ENCODE assay signal across 1 cellular context in the genomic region with DNA sequence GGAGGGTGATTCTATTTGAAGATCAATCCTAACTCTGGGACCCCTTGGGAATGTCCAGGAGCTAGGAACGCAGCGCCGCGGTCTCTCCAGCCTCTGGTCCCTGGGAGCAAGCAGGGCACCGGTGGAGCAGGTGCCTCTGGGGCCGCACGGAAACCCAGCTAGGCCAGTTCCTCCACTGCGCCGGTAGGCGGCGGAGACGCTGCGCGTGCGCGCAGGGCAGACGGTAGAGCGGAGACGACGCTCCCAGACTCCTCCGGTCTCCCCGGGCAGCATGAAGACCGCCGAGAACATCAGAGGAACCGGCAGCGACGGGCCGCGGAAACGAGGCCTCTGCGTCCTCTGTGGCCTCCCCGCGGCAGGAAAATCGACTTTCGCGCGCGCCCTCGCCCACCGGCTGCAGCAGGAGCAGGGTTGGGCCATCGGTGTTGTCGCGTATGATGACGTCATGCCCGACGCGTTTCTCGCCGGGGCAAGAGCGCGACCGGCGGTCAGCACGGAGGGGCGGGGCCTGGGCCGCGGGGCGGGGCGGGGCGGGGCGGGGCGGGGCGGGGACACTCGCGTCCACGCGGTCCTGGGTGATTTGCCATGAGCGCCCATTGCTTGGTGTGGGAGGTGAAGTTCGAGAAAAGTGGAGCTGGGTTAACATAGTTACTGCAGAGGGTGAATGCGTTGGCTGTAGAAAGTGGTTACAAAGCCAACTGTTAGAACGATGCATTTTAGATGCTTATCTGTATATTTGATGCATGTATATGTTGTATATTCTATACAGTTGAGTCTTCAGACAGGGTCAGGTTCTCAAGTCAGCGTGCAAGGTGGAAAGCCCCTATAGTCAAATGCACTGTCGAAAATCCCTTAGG.
TF ChIP-seq lines count a peak whose summit lies in the region.

TSS of gene PSTK (plus strand) at position 193 of the 857 bp plus-strand sequence. CDS start at position 272, 79 bp downstream.

TF ChIP-seq in WTC11, 78 proteins besides CTCF, POLR2A, EP300 and RAD21 (continued from another document and continues in another):
- TF ChIP-seq ATF2 (CRISPR knock-in tag; IDR thresholded peaks at IDR 0.05; ENCODE audit: borderline replicate concordance, low read depth) = peak; percentile 63; the same call in 1 of the 2 replicates
- TF ChIP-seq, protein P1, sequence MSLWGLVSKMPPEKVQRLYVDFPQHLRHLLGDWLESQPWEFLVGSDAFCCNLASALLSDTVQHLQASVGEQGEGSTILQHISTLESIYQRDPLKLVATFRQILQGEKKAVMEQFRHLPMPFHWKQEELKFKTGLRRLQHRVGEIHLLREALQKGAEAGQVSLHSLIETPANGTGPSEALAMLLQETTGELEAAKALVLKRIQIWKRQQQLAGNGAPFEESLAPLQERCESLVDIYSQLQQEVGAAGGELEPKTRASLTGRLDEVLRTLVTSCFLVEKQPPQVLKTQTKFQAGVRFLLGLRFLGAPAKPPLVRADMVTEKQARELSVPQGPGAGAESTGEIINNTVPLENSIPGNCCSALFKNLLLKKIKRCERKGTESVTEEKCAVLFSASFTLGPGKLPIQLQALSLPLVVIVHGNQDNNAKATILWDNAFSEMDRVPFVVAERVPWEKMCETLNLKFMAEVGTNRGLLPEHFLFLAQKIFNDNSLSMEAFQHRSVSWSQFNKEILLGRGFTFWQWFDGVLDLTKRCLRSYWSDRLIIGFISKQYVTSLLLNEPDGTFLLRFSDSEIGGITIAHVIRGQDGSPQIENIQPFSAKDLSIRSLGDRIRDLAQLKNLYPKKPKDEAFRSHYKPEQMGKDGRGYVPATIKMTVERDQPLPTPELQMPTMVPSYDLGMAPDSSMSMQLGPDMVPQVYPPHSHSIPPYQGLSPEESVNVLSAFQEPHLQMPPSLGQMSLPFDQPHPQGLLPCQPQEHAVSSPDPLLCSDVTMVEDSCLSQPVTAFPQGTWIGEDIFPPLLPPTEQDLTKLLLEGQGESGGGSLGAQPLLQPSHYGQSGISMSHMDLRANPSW (CRISPR knock-in tag; conservative IDR thresholded peaks at IDR 0.05; ENCODE audit: low read depth) = no peak
- peak; percentile 97 for TF ChIP-seq CREM (CRISPR knock-in tag; IDR thresholded peaks at IDR 0.05)
- TF ChIP-seq ESRRA (CRISPR knock-in tag; IDR thresholded peaks at IDR 0.05; ENCODE audit: borderline replicate concordance) = no peak
- TF ChIP-seq IRF1 (CRISPR knock-in tag; IDR thresholded peaks at IDR 0.05) = peak; percentile 56; the same call in 1 of the 2 replicates
- TF ChIP-seq ZNF263 (CRISPR knock-in tag; IDR thresholded peaks at IDR 0.05; ENCODE audit: low read depth) = no peak
- no peak for TF ChIP-seq GTF2I (CRISPR knock-in tag; conservative IDR thresholded peaks at IDR 0.05)
- no peak for TF ChIP-seq ZBTB21 (CRISPR knock-in tag; IDR thresholded peaks at IDR 0.05; ENCODE audit: borderline replicate concordance)
- TF ChIP-seq ATF3 (CRISPR knock-in tag; conservative IDR thresholded peaks at IDR 0.05) = no peak; the same call in 1 of the 2 replicates
- TF ChIP-seq RELA (CRISPR knock-in tag; IDR thresholded peaks at IDR 0.05; ENCODE audit: borderline replicate concordance) = peak; percentile 77; the same call in 1 of the 2 replicates
- TF ChIP-seq SMAD4 (CRISPR knock-in tag; IDR thresholded peaks at IDR 0.05) = no peak
- no peak for TF ChIP-seq ZNF423 (CRISPR knock-in tag; IDR thresholded peaks at IDR 0.05)
- peak; percentile 90 for TF ChIP-seq SP1 (CRISPR knock-in tag; conservative IDR thresholded peaks at IDR 0.05)
- peak; percentile 80; the same call in 1 of the 2 replicates for TF ChIP-seq ARID4B (CRISPR knock-in tag; IDR thresholded peaks at IDR 0.05; ENCODE audit: borderline replicate concordance)
- TF ChIP-seq ZNF317 (CRISPR knock-in tag; IDR thresholded peaks at IDR 0.05; ENCODE audit: borderline replicate concordance, low read depth) = no peak
- no peak for TF ChIP-seq RORB (CRISPR knock-in tag; IDR thresholded peaks at IDR 0.05)
- peak; percentile 59; the same call in 1 of the 2 replicates for TF ChIP-seq GABPB1 (CRISPR knock-in tag; IDR thresholded peaks at IDR 0.05)
- TF ChIP-seq TEAD4 (CRISPR knock-in tag; IDR thresholded peaks at IDR 0.05) = no peak
- TF ChIP-seq, protein P2, sequence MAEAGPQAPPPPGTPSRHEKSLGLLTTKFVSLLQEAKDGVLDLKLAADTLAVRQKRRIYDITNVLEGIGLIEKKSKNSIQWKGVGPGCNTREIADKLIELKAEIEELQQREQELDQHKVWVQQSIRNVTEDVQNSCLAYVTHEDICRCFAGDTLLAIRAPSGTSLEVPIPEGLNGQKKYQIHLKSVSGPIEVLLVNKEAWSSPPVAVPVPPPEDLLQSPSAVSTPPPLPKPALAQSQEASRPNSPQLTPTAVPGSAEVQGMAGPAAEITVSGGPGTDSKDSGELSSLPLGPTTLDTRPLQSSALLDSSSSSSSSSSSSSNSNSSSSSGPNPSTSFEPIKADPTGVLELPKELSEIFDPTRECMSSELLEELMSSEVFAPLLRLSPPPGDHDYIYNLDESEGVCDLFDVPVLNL (CRISPR knock-in tag; IDR thresholded peaks at IDR 0.05; ENCODE audit: borderline replicate concordance, low read depth) = no peak
- peak; percentile 60; the same call in 1 of the 2 replicates for TF ChIP-seq NFE2L1 (CRISPR knock-in tag; IDR thresholded peaks at IDR 0.05)
- TF ChIP-seq ATF1 (CRISPR knock-in tag; IDR thresholded peaks at IDR 0.05) = no peak
- TF ChIP-seq MLX (CRISPR knock-in tag; IDR thresholded peaks at IDR 0.05) = no peak
- no peak for TF ChIP-seq TCF7 (CRISPR knock-in tag; IDR thresholded peaks at IDR 0.05; ENCODE audit: low read depth)
- no peak for TF ChIP-seq AR (CRISPR knock-in tag; IDR thresholded peaks at IDR 0.05)
- TF ChIP-seq FOXJ3 (CRISPR knock-in tag; IDR thresholded peaks at IDR 0.05; ENCODE audit: borderline replicate concordance) = no peak
- no peak for TF ChIP-seq ZMAT4 (CRISPR knock-in tag; IDR thresholded peaks at IDR 0.05)
- TF ChIP-seq SMAD3 (CRISPR knock-in tag; IDR thresholded peaks at IDR 0.05; ENCODE audit: borderline replicate concordance) = no peak
- peak; percentile 90 for TF ChIP-seq TEAD1 (CRISPR knock-in tag; IDR thresholded peaks at IDR 0.05)
- TF ChIP-seq ZNF121 (CRISPR knock-in tag; IDR thresholded peaks at IDR 0.05) = no peak
- TF ChIP-seq ZNF396 (CRISPR knock-in tag; IDR thresholded peaks at IDR 0.05; ENCODE audit: borderline replicate concordance) = no peak
- TF ChIP-seq, protein P3, sequence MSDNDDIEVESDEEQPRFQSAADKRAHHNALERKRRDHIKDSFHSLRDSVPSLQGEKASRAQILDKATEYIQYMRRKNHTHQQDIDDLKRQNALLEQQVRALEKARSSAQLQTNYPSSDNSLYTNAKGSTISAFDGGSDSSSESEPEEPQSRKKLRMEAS (CRISPR knock-in tag; IDR thresholded peaks at IDR 0.05) = peak; percentile 95
- TF ChIP-seq PREB (CRISPR knock-in tag; IDR thresholded peaks at IDR 0.05; ENCODE audit: borderline replicate concordance) = no peak
- TF ChIP-seq NFATC4 (CRISPR knock-in tag; IDR thresholded peaks at IDR 0.05) = no peak
- peak; percentile 92; the same call in 1 of the 2 replicates for TF ChIP-seq FOXP1 (CRISPR knock-in tag; IDR thresholded peaks at IDR 0.05; ENCODE audit: borderline replicate concordance)
- TF ChIP-seq, protein P4, sequence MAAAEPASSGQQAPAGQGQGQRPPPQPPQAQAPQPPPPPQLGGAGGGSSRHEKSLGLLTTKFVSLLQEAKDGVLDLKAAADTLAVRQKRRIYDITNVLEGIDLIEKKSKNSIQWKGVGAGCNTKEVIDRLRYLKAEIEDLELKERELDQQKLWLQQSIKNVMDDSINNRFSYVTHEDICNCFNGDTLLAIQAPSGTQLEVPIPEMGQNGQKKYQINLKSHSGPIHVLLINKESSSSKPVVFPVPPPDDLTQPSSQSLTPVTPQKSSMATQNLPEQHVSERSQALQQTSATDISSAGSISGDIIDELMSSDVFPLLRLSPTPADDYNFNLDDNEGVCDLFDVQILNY (CRISPR knock-in tag; IDR thresholded peaks at IDR 0.05) = peak; percentile 71; the same call in 1 of the 2 replicates
- no peak for TF ChIP-seq JUN (CRISPR knock-in tag; IDR thresholded peaks at IDR 0.05)
- TF ChIP-seq KAT7 (CRISPR knock-in tag; IDR thresholded peaks at IDR 0.05; ENCODE audit: borderline replicate concordance) = peak; percentile 89; the same call in 1 of the 2 replicates
- no peak for TF ChIP-seq ELF4 (CRISPR knock-in tag; IDR thresholded peaks at IDR 0.05; ENCODE audit: low read depth)
